In genomic region chr1:56819393-56819899, GRCh38 we compare ENCODE assay signal across 16 cellular contexts. TPM values are rescaled to one million over a fixed set of nuclear protein-coding genes. Genes with fewer than 3 reads are reported as not detected.
DNase-seq lines count a peak whose midpoint lies in the region; ATAC-seq and TF ChIP-seq lines count a peak whose summit lies in the region.
"Had no signal": no experiment of that assay in that cellular context is flagged by ENCODE, and none has a peak within 500 bp of the region (broad histone marks: within the 10 kb centered on the region; RNA-seq: fewer than 3 reads in every experiment).

TSS of gene FYB2 (minus strand) at chr1:56819404. CDS start at chr1:56819290, 114 bp downstream.

- H3K27me3 ChIP-seq in breast epithelium: no peaks in the 10 kb centered on the region
- H3K27me3 ChIP-seq in heart right ventricle: peaks cover 0 to 3% (median 0%) of the 10 kb centered on the region in 7 donors
- H3K27me3 ChIP-seq: ovary had no signal

- H3K4me1 ChIP-seq in breast epithelium (no peaks in the 10 kb centered on the region), heart right ventricle (peaks cover 0 to 32% (median 9%) of the 10 kb centered on the region in 9 donors)

- H3K4me3 Mint-ChIP-seq in MCF 10A (ENCODE audit: unreplicated experiment) (no peak within 1 kb of the TSS), nephron progenitor cell (no peak within 1 kb of the TSS), HFFc6 (no peak within 1 kb of the TSS)
- H3K4me3 Mint-ChIP-seq: activated naive CD4-positive, alpha-beta T cell treated with anti-CD3 and anti-CD28 coated beads, Interleukin-2, amount 50 U/mL, for 24 hours had no signal

- CTCF ChIA-PET in MCF 10A (lab: Yijun Ruan, JAX): interaction anchor here (0.6 to 4.8 kb wide), 18 partner anchors 9 to 1541 kb away, joined by 3 to 39 read pairs (median 4); no protein-coding TSS in a partner anchor

- H3K27ac ChIP-seq in breast epithelium: peak within 1 kb of the TSS in 1 of 2 donors; percentile 23
- peak within 1 kb of the TSS; percentile 76 to 85 (median 80) for H3K27ac ChIP-seq in heart right ventricle
- H3K27ac ChIP-seq: KMS-11, ovary had no signal

- DNase-seq in breast epithelium (ENCODE audit: low spot score in 2 of 2) (no peak), MCF 10A (ENCODE audit: unreplicated experiment) (no peak), heart right ventricle (peak in 1 of 2 donors; percentile 25), nephron progenitor cell (peak; percentile 18), head of caudate nucleus (no peak), NK-92 (lab: John Stamatoyannopoulos, UW; ENCODE audit: unreplicated experiment) (no peak), HFFc6 (no peak)
- DNase-seq: activated CD4-positive, alpha-beta T cell treated with anti-CD3 and anti-CD28 coated beads, Interleukin-2, amount 50 U/mL, for 1 hour; DND-41; NCI-H446; ovary had no signal

- no TSS peak for BruUV-seq in MCF 10A (replicated peaks; lab: Mats Ljungman, UMichigan)

- no peak for TF ChIP-seq POLR2A in breast epithelium (IDR thresholded peaks at IDR 0.05)

- peak within 1 kb of the TSS in 2 of 3 donors; percentile 10 to 14 for H3K4me3 ChIP-seq in breast epithelium
- peak within 1 kb of the TSS in 9 of 10 donors; percentile 8 to 45 (median 33) for H3K4me3 ChIP-seq in heart right ventricle
- H3K4me3 ChIP-seq: ovary had no signal

- WGBS in heart right ventricle, 2 donors: 60 to 71% methylated on average over 10 of the region's 10 CpGs

- H3K36me3 ChIP-seq in breast epithelium (no peaks in the 10 kb centered on the region), heart right ventricle (no peaks in the 10 kb centered on the region)
- H3K36me3 ChIP-seq: ovary had no signal

- peak in 7 of 8 donors; percentile 12 to 66 (median 51) for ATAC-seq in heart right ventricle
- ATAC-seq in GM19395 (IDR thresholded peaks at IDR 0.05; ENCODE audit: unreplicated experiment): no peak

- peaks cover 8% of the 10 kb centered on the region for H3K4me1 Mint-ChIP-seq in MCF 10A (ENCODE audit: insufficient read depth, unreplicated experiment)
- peaks cover 41% of the 10 kb centered on the region for H3K4me1 Mint-ChIP-seq in nephron progenitor cell
- peaks cover 28% of the 10 kb centered on the region for H3K4me1 Mint-ChIP-seq in HFFc6 (ENCODE audit: low read depth)
- H3K4me1 Mint-ChIP-seq: activated naive CD4-positive, alpha-beta T cell treated with anti-CD3 and anti-CD28 coated beads, Interleukin-2, amount 50 U/mL, for 24 hours had no signal

- intact Hi-C loops in breast epithelium (cut with DNase I; ENCODE audit: low total_unique reads) (no loop called here), MCF 10A (cut with micrococcal nuclease) (no loop called here), heart right ventricle (cut with DNase I) (loop anchor here in 5 of 10 donors (2.0 to 10.0 kb wide), 5 partner anchors 21 to 1535 kb away; partner anchors contain the start of gene PRKAA2 (in 2 of the 5)), head of caudate nucleus (cut with DNase I) (no loop called here)

- H3K27ac Mint-ChIP-seq in MCF 10A (ENCODE audit: low read depth, unreplicated experiment) (no peak within 1 kb of the TSS), nephron progenitor cell (peak within 1 kb of the TSS; percentile 49), HFFc6 (no peak within 1 kb of the TSS)
- H3K27ac Mint-ChIP-seq: activated naive CD4-positive, alpha-beta T cell treated with anti-CD3 and anti-CD28 coated beads, Interleukin-2, amount 50 U/mL, for 24 hours had no signal

- no peaks in the 10 kb centered on the region for H3K9me3 ChIP-seq in breast epithelium
- H3K9me3 ChIP-seq in heart right ventricle: peaks cover 0 to 10% (median 0%) of the 10 kb centered on the region in 11 donors
- H3K9me3 ChIP-seq: ovary, SK-N-SH had no signal

- POLR2A ChIA-PET in MCF 10A (lab: Yijun Ruan, JAX): no interaction called here

- no peak for TF ChIP-seq CTCF in breast epithelium (IDR thresholded peaks at IDR 0.05)
- TF ChIP-seq CTCF in MCF 10A (IDR thresholded peaks at IDR 0.05; ENCODE audit: unreplicated experiment): no peak
- no peak for TF ChIP-seq CTCF in heart right ventricle (IDR thresholded peaks at IDR 0.05)
- no peak for TF ChIP-seq CTCF in nephron progenitor cell (IDR thresholded peaks at IDR 0.05)
- no peak for TF ChIP-seq CTCF in HFFc6 (IDR thresholded peaks at IDR 0.05)

- H3K27me3 Mint-ChIP-seq in MCF 10A (ENCODE audit: insufficient read depth, unreplicated experiment) (peaks cover 11% of the 10 kb centered on the region), nephron progenitor cell (ENCODE audit: low read depth, poor library complexity) (peaks cover 21% of the 10 kb centered on the region), HFFc6 (ENCODE audit: insufficient read depth) (peaks cover 12% of the 10 kb centered on the region)

- H3K9me3 Mint-ChIP-seq in MCF 10A (ENCODE audit: unreplicated experiment) (no peaks in the 10 kb centered on the region), nephron progenitor cell (peaks cover 14% of the 10 kb centered on the region), HFFc6 (no peaks in the 10 kb centered on the region)
- H3K9me3 Mint-ChIP-seq: activated naive CD4-positive, alpha-beta T cell treated with anti-CD3 and anti-CD28 coated beads, Interleukin-2, amount 50 U/mL, for 24 hours had no signal

- H3K36me3 Mint-ChIP-seq in MCF 10A (ENCODE audit: insufficient read depth, unreplicated experiment) (no peaks in the 10 kb centered on the region), nephron progenitor cell (ENCODE audit: low read depth) (peaks cover 6% of the 10 kb centered on the region), HFFc6 (ENCODE audit: low read depth) (no peaks in the 10 kb centered on the region)
- H3K36me3 Mint-ChIP-seq: activated naive CD4-positive, alpha-beta T cell treated with anti-CD3 and anti-CD28 coated beads, Interleukin-2, amount 50 U/mL, for 24 hours had no signal

RNA-seq across cellular contexts. Expression of gene FYB2, which starts in this region (rescaled TPM):
- total RNA-seq in breast epithelium: 10 to 100 TPM in 2 of 3 donors, not detected in 1; 11.3 to 22.9 TPM
- total RNA-seq in MCF 10A (2022): not detected in 2 replicates
- total RNA-seq in heart right ventricle: 10 to 100 TPM in 5 of 10 donors, 1 to 10 TPM in 5; 8.0 to 17.4 (median 9.9) TPM
- polyA plus RNA-seq in heart right ventricle: 100 to 1,000 TPM in 1 of 2 donors, under 1 TPM in 1; 0.22 to 123 TPM
- under 1 TPM in 1 of 6 experiments, not detected in 5; 0.11 TPM for total RNA-seq in HFFc6 (2021; fragmentation: NEBNext Ultra II Directional; extraction: Animal tissue kit (Norgen Biotek cat#: 25700))
- polyA plus RNA-seq: AG04450, SK-N-SH had no signal
